20 cellular contexts compared by ENCODE assay signal in genomic region chr1:30604801-30605440, GRCh38.
DNase-seq lines count a peak whose midpoint lies in the region; ATAC-seq and TF ChIP-seq lines count a peak whose summit lies in the region.
"Had no signal": no experiment of that assay in that cellular context is flagged by ENCODE, and none has a peak within 500 bp of the region (broad histone marks: within the 10 kb centered on the region; RNA-seq: fewer than 3 reads in every experiment).

No MANE protein-coding gene starts in this region.

- H3K9ac ChIP-seq in endodermal cell (ENCODE audit: extremely low read depth, low read length, poor library complexity, severe bottlenecking) (no peak overlapping the region), trophoblast cell (ENCODE audit: low read length) (no peak overlapping the region)
- H3K9ac ChIP-seq: GM23248 had no signal

- H3K36me3 Mint-ChIP-seq in endodermal cell (ENCODE audit: low read depth), result no peaks in the 10 kb centered on the region
- H3K36me3 Mint-ChIP-seq in neural crest cell (ENCODE audit: low read depth), result no peaks in the 10 kb centered on the region
- no peaks in the 10 kb centered on the region for H3K36me3 Mint-ChIP-seq in naive thymus-derived CD4-positive, alpha-beta T cell
- H3K36me3 Mint-ChIP-seq: CD4-positive, CD25-positive, alpha-beta regulatory T cell; CD8-positive, alpha-beta memory T cell had no signal

- no peak overlapping the region for H3K27ac Mint-ChIP-seq in endodermal cell
- H3K27ac Mint-ChIP-seq in neural crest cell (ENCODE audit: unreplicated experiment), result peak overlapping the region; percentile 50
- no peak overlapping the region for H3K27ac Mint-ChIP-seq in naive thymus-derived CD4-positive, alpha-beta T cell
- H3K27ac Mint-ChIP-seq: CD4-positive, CD25-positive, alpha-beta regulatory T cell; CD8-positive, alpha-beta memory T cell had no signal

- H3K9me3 ChIP-seq in endodermal cell (ENCODE audit: control insufficient read depth, low read length) (no peaks in the 10 kb centered on the region), trophoblast cell (ENCODE audit: insufficient read depth, low read depth, low read length) (peaks cover 4% of the 10 kb centered on the region), testis (no peaks in the 10 kb centered on the region)
- no peaks in the 10 kb centered on the region for H3K9me3 ChIP-seq in naive thymus-derived CD4-positive, alpha-beta T cell (ENCODE audit: control insufficient read depth in 2 of 3, low read length in 3 of 3)
- H3K9me3 ChIP-seq: BE2C had no signal

- TF ChIP-seq POLR2A in testis (IDR thresholded peaks at IDR 0.05), result no peak

- H3K79me1 ChIP-seq in trophoblast cell (ENCODE audit: low read length), result no peaks in the 10 kb centered on the region

- H3K36me3 ChIP-seq in endodermal cell (ENCODE audit: control insufficient read depth, insufficient read depth, low read length) (no peaks in the 10 kb centered on the region), trophoblast cell (ENCODE audit: control insufficient read depth in 1 of 2, insufficient read depth in 2 of 2, low read length in 2 of 2) (no peaks in the 10 kb centered on the region), testis (ENCODE audit: low read depth, missing control alignments) (no peaks in the 10 kb centered on the region)
- no peaks in the 10 kb centered on the region for H3K36me3 ChIP-seq in naive thymus-derived CD4-positive, alpha-beta T cell (ENCODE audit: control insufficient read depth in 2 of 3, insufficient read depth in 3 of 3, low read length in 3 of 3)
- H3K36me3 ChIP-seq: BE2C had no signal

- H3K27ac ChIP-seq in coronary artery (no peak overlapping the region), endodermal cell (ENCODE audit: low read depth, low read length) (no peak overlapping the region), trophoblast cell (ENCODE audit: low read depth, low read length) (no peak overlapping the region), testis (no peak overlapping the region)
- H3K27ac ChIP-seq in naive thymus-derived CD4-positive, alpha-beta T cell (ENCODE audit: low read depth, low read length), result no peak overlapping the region
- H3K27ac ChIP-seq: GM23248, HL-60 had no signal

- no peak overlapping the region for H2BK12ac ChIP-seq in trophoblast cell (ENCODE audit: low read length)

- WGBS in endodermal cell (ENCODE audit: insufficient coverage in 1 of 2, insufficient read length in 1 of 2), 2 experiments, result 89 to 92% methylated on average over 3 to 6 of the region's 6 CpGs
- WGBS in trophoblast cell (ENCODE audit: extremely low coverage, insufficient coverage, insufficient read length), result no CpG with 5 or more reads among the region's 6 CpGs
- 77 to 79% methylated on average over 6 of the region's 6 CpGs for WGBS in testis, 2 donors

- CTCF ChIA-PET in naive thymus-derived CD4-positive, alpha-beta T cell (lab: Charles Lee), result no interaction called here

- no peak overlapping the region for H2AK5ac ChIP-seq in trophoblast cell (ENCODE audit: low read length)

- H2AFZ ChIP-seq in trophoblast cell (ENCODE audit: insufficient read depth, low read length, poor library complexity), result no peak overlapping the region
- H2AFZ ChIP-seq: GM23248 had no signal

- H2BK5ac ChIP-seq in trophoblast cell (ENCODE audit: low read depth, low read length, poor library complexity), result no peak overlapping the region

- no peaks in the 10 kb centered on the region for H3K79me2 ChIP-seq in trophoblast cell (ENCODE audit: control insufficient read depth, insufficient read depth, low read length, poor library complexity)

- no peak overlapping the region for H2BK120ac ChIP-seq in trophoblast cell (ENCODE audit: insufficient read depth, low read length, poor library complexity)

- no peak overlapping the region for H3K14ac ChIP-seq in trophoblast cell (ENCODE audit: low read length)

- no peak overlapping the region for H3K23ac ChIP-seq in trophoblast cell (ENCODE audit: low read length)

- no peak overlapping the region for H4K91ac ChIP-seq in trophoblast cell (ENCODE audit: low read depth, low read length)

- no peak for ATAC-seq in naive thymus-derived CD4-positive, alpha-beta T cell
- ATAC-seq: GM12878 had no signal

- peaks cover 12% of the 10 kb centered on the region for H3K4me1 Mint-ChIP-seq in endodermal cell
- H3K4me1 Mint-ChIP-seq in neural crest cell, result peaks cover 6% of the 10 kb centered on the region
- no peaks in the 10 kb centered on the region for H3K4me1 Mint-ChIP-seq in naive thymus-derived CD4-positive, alpha-beta T cell
- H3K4me1 Mint-ChIP-seq: CD4-positive, CD25-positive, alpha-beta regulatory T cell; CD8-positive, alpha-beta memory T cell had no signal

- POLR2A ChIA-PET in naive thymus-derived CD4-positive, alpha-beta T cell (lab: Charles Lee), result no interaction called here

- H3K27me3 Mint-ChIP-seq in endodermal cell (ENCODE audit: insufficient read depth), result peaks cover 19% of the 10 kb centered on the region
- peaks cover 9% of the 10 kb centered on the region for H3K27me3 Mint-ChIP-seq in neural crest cell (ENCODE audit: low read depth)
- H3K27me3 Mint-ChIP-seq in naive thymus-derived CD4-positive, alpha-beta T cell, result peaks cover 2 to 31% (median 29%) of the 10 kb centered on the region in 5 donors

- H3K18ac ChIP-seq in trophoblast cell (ENCODE audit: low read length), result no peak overlapping the region

- DNase-seq in coronary artery (ENCODE audit: low spot score), result peak; percentile 50
- DNase-seq in endodermal cell, result peak; percentile 49
- no peak for DNase-seq in neural crest cell (ENCODE audit: low read depth, low spot score)
- DNase-seq in trophoblast cell, result no peak
- no peak for DNase-seq in naive thymus-derived CD4-positive, alpha-beta T cell
- DNase-seq in testis, result no peak
- no peak for DNase-seq in NCI-H1105 (lab: John Stamatoyannopoulos, UW)
- DNase-seq: BE2C; C1 segment of cervical spinal cord; CD4-positive, CD25-positive, alpha-beta regulatory T cell; CD8-positive, alpha-beta memory T cell; COR-L47; DMS 273 treated with DMSO at 0.1 percent for 48 hours; DMS53; DND-41; EL; GM23248; HCEC 1CT had no signal

- H4K8ac ChIP-seq in trophoblast cell (ENCODE audit: low read depth, low read length), result no peak overlapping the region

- intact Hi-C loops in naive thymus-derived CD4-positive, alpha-beta T cell (cut with micrococcal nuclease), result no loop called here
- intact Hi-C loops in testis (cut with DNase I; ENCODE audit: low total_unique reads), result no loop called here

- H3K4me3 Mint-ChIP-seq in endodermal cell (no peak overlapping the region), neural crest cell (no peak overlapping the region)
- H3K4me3 Mint-ChIP-seq in naive thymus-derived CD4-positive, alpha-beta T cell, result no peak overlapping the region
- H3K4me3 Mint-ChIP-seq: CD4-positive, CD25-positive, alpha-beta regulatory T cell; CD8-positive, alpha-beta memory T cell had no signal

- no peaks in the 10 kb centered on the region for H3K9me3 Mint-ChIP-seq in endodermal cell
- H3K9me3 Mint-ChIP-seq in neural crest cell, result no peaks in the 10 kb centered on the region
- H3K9me3 Mint-ChIP-seq in naive thymus-derived CD4-positive, alpha-beta T cell, result no peaks in the 10 kb centered on the region
- H3K9me3 Mint-ChIP-seq: CD8-positive, alpha-beta memory T cell had no signal

- H3K4me1 ChIP-seq in endodermal cell (ENCODE audit: control insufficient read depth, insufficient read depth, low read length) (no peaks in the 10 kb centered on the region), trophoblast cell (ENCODE audit: control insufficient read depth in 1 of 2, insufficient read depth in 2 of 2, low read length in 2 of 2) (no peaks in the 10 kb centered on the region), testis (no peaks in the 10 kb centered on the region)
- H3K4me1 ChIP-seq in naive thymus-derived CD4-positive, alpha-beta T cell (ENCODE audit: control insufficient read depth in 2 of 2, insufficient read depth in 2 of 2, low read length in 2 of 2), result no peaks in the 10 kb centered on the region

- H3K27me3 ChIP-seq in endodermal cell (ENCODE audit: control insufficient read depth, insufficient read depth, low read length, poor library complexity, severe bottlenecking) (no peaks in the 10 kb centered on the region), trophoblast cell (ENCODE audit: insufficient read depth, low read length) (no peaks in the 10 kb centered on the region), testis (no peaks in the 10 kb centered on the region)
- H3K27me3 ChIP-seq in naive thymus-derived CD4-positive, alpha-beta T cell (ENCODE audit: control insufficient read depth in 2 of 2, insufficient read depth in 2 of 2, low read length in 2 of 2), result no peaks in the 10 kb centered on the region
- H3K27me3 ChIP-seq: BE2C had no signal

- H4K12ac ChIP-seq in trophoblast cell (ENCODE audit: low read depth, low read length), result no peak overlapping the region

- no peak overlapping the region for H3K4me3 ChIP-seq in coronary artery
- H3K4me3 ChIP-seq in endodermal cell (ENCODE audit: low read length), result no peak overlapping the region
- H3K4me3 ChIP-seq in trophoblast cell (ENCODE audit: low read depth, low read length), result peak overlapping the region; percentile 6
- no peak overlapping the region for H3K4me3 ChIP-seq in naive thymus-derived CD4-positive, alpha-beta T cell (ENCODE audit: low read length)
- H3K4me3 ChIP-seq in testis, result no peak overlapping the region
- H3K4me3 ChIP-seq: GM12878, GM23248 had no signal

- TF ChIP-seq CTCF in coronary artery (IDR thresholded peaks at IDR 0.05) (no peak), endodermal cell (conservative IDR thresholded peaks at IDR 0.05) (no peak), neural crest cell (conservative IDR thresholded peaks at IDR 0.05) (no peak), testis (IDR thresholded peaks at IDR 0.05) (no peak)

- H3K4me2 ChIP-seq in trophoblast cell (ENCODE audit: low read length), result no peak overlapping the region

- H3K4ac ChIP-seq in trophoblast cell (ENCODE audit: low read depth, low read length), result no peak overlapping the region

Comparison
In these comparisons a context has a peak if more than half of its experiments do, and no peak if none do; other contexts are left out.
1. DNase-seq: peak in coronary artery (single experiment) and endodermal cell (single experiment); none in neural crest cell (single experiment), trophoblast cell (0 of 2), naive thymus-derived CD4-positive, alpha-beta T cell (0 of 9), testis (single experiment) and NCI-H1105 (single experiment).